Comparison of ENCODE assay signal across 26 cellular contexts in genomic region chr13:111327701-111328100, GRCh38. TPM values are rescaled to one million over a fixed set of nuclear protein-coding genes. Genes with fewer than 3 reads are reported as not detected.
"Had no signal": no experiment of that assay in that cellular context is flagged by ENCODE, and none has a peak within 500 bp of the region (broad histone marks: within the 10 kb centered on the region; RNA-seq: fewer than 3 reads in every experiment).

No MANE protein-coding gene starts in this region.

- H3K4me3 ChIP-seq: SK-N-MC had no signal

- H3K9me3 Mint-ChIP-seq: activated CD4-positive, alpha-beta memory T cell treated with anti-CD3 and anti-CD28 coated beads for 36 hours; activated CD4-positive, alpha-beta T cell treated with anti-CD3 and anti-CD28 coated beads, Interleukin-2, amount 10 ng/mL, durations not matched to agents 7 days and 5 days; activated naive CD4-positive, alpha-beta T cell treated with anti-CD3 and anti-CD28 coated beads, Interleukin-2, amount 10 ng/mL, durations not matched to agents 7 days and 5 days; activated T-cell treated with anti-CD3 and anti-CD28 coated beads, Interleukin-2, amount 50 U/mL, for 72 hours; activated T-helper 2 cell treated with anti-CD3 and anti-CD28 coated beads, Interferon-gamma antibody, Interleukin-2, Interleukin-4, amounts not matched to agents 10 μg/mL and 5 μg/mL and 100 μg/mL, durations not matched to agents 14 hours and 24 hours and 36 hours had no signal

- H3K36me3 Mint-ChIP-seq: activated naive CD4-positive, alpha-beta T cell treated with anti-CD3 and anti-CD28 coated beads, Interleukin-2, amount 10 ng/mL, durations not matched to agents 7 days and 5 days had no signal

- H3K27me3 Mint-ChIP-seq: activated B cell treated with CpG ODN at 0.5 μM for 24 hours; activated CD4-positive, alpha-beta memory T cell treated with anti-CD3 and anti-CD28 coated beads for 36 hours; activated CD4-positive, alpha-beta T cell treated with anti-CD3 and anti-CD28 coated beads, Interleukin-2, amount 10 ng/mL, durations not matched to agents 7 days and 5 days; activated naive CD8-positive, alpha-beta T cell treated with anti-CD3 and anti-CD28 coated beads for 36 hours; IgD-negative memory B cell; T-helper 17 cell had no signal

- H3K27ac ChIP-seq: SK-N-MC had no signal

- H3K4me3 Mint-ChIP-seq: activated B cell treated with CpG ODN at 0.5 μM for 24 hours; activated CD4-positive, alpha-beta memory T cell treated with anti-CD3 and anti-CD28 coated beads for 36 hours; activated CD4-positive, alpha-beta T cell treated with anti-CD3 and anti-CD28 coated beads, Interleukin-2, amount 10 ng/mL, durations not matched to agents 7 days and 5 days; activated naive CD4-positive, alpha-beta T cell treated with anti-CD3 and anti-CD28 coated beads, Interleukin-2, amount 10 ng/mL, durations not matched to agents 7 days and 5 days; activated naive CD8-positive, alpha-beta T cell treated with anti-CD3 and anti-CD28 coated beads for 36 hours; activated T-cell treated with anti-CD3 and anti-CD28 coated beads, Interleukin-2, amount 50 U/mL, for 72 hours; IgD-negative memory B cell; T-helper 17 cell had no signal

- DNase-seq: activated B cell treated with CpG ODN at 0.5 μM for 24 hours; activated CD4-positive, alpha-beta memory T cell treated with anti-CD3 and anti-CD28 coated beads for 36 hours; activated CD4-positive, alpha-beta T cell treated with anti-CD3 and anti-CD28 coated beads for 1 hour; activated CD4-positive, alpha-beta T cell treated with anti-CD3 and anti-CD28 coated beads, Interleukin-2, amount 10 ng/mL, durations not matched to agents 7 days and 5 days; activated gamma-delta T cell treated with Interleukin-2 at 50 U/mL for 16 hours; activated naive CD4-positive, alpha-beta T cell treated with anti-CD3 and anti-CD28 coated beads, Interleukin-2, amount 10 ng/mL, durations not matched to agents 7 days and 5 days; activated naive CD8-positive, alpha-beta T cell treated with anti-CD3 and anti-CD28 coated beads for 36 hours; activated T-cell treated with anti-CD3 and anti-CD28 coated beads, Interleukin-2, amount 50 U/mL, for 72 hours; cerebellar nuclear complex; KG1; NCI-H1092; NCI-H1930; NCI-H446; NCI-H524; NK-92 treated with Interleukin-12 subunit alpha and Interleukin-12 subunit beta, amount 100 ng/mL, for 24 hours; OCI-M1; RPMI8226; SW 1271; T-helper 17 cell; T-helper 9 cell had no signal

- H3K27ac Mint-ChIP-seq: activated B cell treated with CpG ODN at 0.5 μM for 24 hours; activated CD4-positive, alpha-beta memory T cell treated with anti-CD3 and anti-CD28 coated beads for 36 hours; activated CD4-positive, alpha-beta T cell treated with anti-CD3 and anti-CD28 coated beads, Interleukin-2, amount 10 ng/mL, durations not matched to agents 7 days and 5 days; activated naive CD4-positive, alpha-beta T cell treated with anti-CD3 and anti-CD28 coated beads, Interleukin-2, amount 10 ng/mL, durations not matched to agents 7 days and 5 days; activated naive CD8-positive, alpha-beta T cell treated with anti-CD3 and anti-CD28 coated beads for 36 hours; activated T-cell treated with anti-CD3 and anti-CD28 coated beads, Interleukin-2, amount 50 U/mL, for 72 hours; activated T-helper 2 cell treated with anti-CD3 and anti-CD28 coated beads, Interferon-gamma antibody, Interleukin-2, Interleukin-4, amounts not matched to agents 10 μg/mL and 5 μg/mL and 100 μg/mL, durations not matched to agents 14 hours and 24 hours and 36 hours; IgD-negative memory B cell; T-helper 17 cell had no signal

- H3K4me1 Mint-ChIP-seq: activated B cell treated with CpG ODN at 0.5 μM for 24 hours, IgD-negative memory B cell had no signal

RNA-seq across cellular contexts. Expression of gene TEX29, which starts 7.3 kb away (rescaled TPM):
- total RNA-seq: LHCN-M2, M059J, Right ventricle myocardium inferior, T-helper 17 cell had no signal
